ENCODE assay signal across 9 cellular contexts in genomic region chr6:170292111-170292777, GRCh38. TPM values are rescaled to one million over a fixed set of nuclear protein-coding genes. Genes with fewer than 3 reads are reported as not detected.
DNase-seq lines count a peak whose midpoint lies in the region; ATAC-seq, FAIRE-seq and TF ChIP-seq lines count a peak whose summit lies in the region.
"Had no signal": no experiment of that assay in that cellular context is flagged by ENCODE, and none has a peak within 500 bp of the region (broad histone marks: within the 10 kb centered on the region; RNA-seq: fewer than 3 reads in every experiment).

No MANE protein-coding gene starts in this region.

- H3K27me3 ChIP-seq in HepG2 (ENCODE audit: control insufficient read depth in 1 of 2, insufficient read depth in 2 of 2, low read length in 2 of 2), result peaks cover 41 to 95% of the 10 kb centered on the region in 2 experiments
- H3K27me3 ChIP-seq in tibial artery, result peaks cover 10 to 88% of the 10 kb centered on the region in 2 donors

- no peak overlapping the region for H3K4me2 ChIP-seq in HepG2 (ENCODE audit: low read depth, low read length)

- in situ Hi-C loops in HepG2 (cut with HindIII; ENCODE audit: extremely low pct_ligation_motif_present, low pct_unique_long_range_greater_than_20kb), result no loop called here

- peaks cover 37% of the 10 kb centered on the region for H3K4me1 ChIP-seq in HepG2 (ENCODE audit: insufficient read depth, low read length)
- peaks cover 0 to 75% (median 61%) of the 10 kb centered on the region in 4 donors for H3K4me1 ChIP-seq in tibial artery

- H3K79me2 ChIP-seq in HepG2 (ENCODE audit: insufficient read depth, low read length), result no peaks in the 10 kb centered on the region

- CTCF ChIA-PET in HepG2 (lab: Yijun Ruan, JAX; ENCODE audit: low intra/inter-chr PET ratio, low total read pairs), result no interaction called here

- no TSS peak for BruUV-seq in HepG2 (replicated peaks; lab: Mats Ljungman, UMichigan)

- no peak for FAIRE-seq in HepG2 (lab: Jason Lieb, UNC)

- peaks cover 4% of the 10 kb centered on the region; the same call in 1 of the 2 replicates for H4K20me1 ChIP-seq in HepG2 (ENCODE audit: insufficient read depth, low read length)

- TF ChIP-seq POLR2A in HepG2 (IDR thresholded peaks at IDR 0.05; ENCODE audit: insufficient read depth in 1 of 2, low read depth in 2 of 2, low read length in 2 of 2), result no peak

- no peak overlapping the region for H3K9ac ChIP-seq in HepG2 (ENCODE audit: insufficient read depth, low read depth, low read length)

- TF ChIP-seq CTCF in HepG2 (CRISPR knock-in tag; IDR thresholded peaks at IDR 0.05) (0 out of 2 replicates have a peak, but pooled peaks have one; percentile 22), tibial artery (IDR thresholded peaks at IDR 0.05) (no peak)

- H3K36me3 Mint-ChIP-seq in activated naive CD8-positive, alpha-beta T cell treated with anti-CD3 and anti-CD28 coated beads for 36 hours, result peaks cover 5% of the 10 kb centered on the region

- H2AFZ ChIP-seq in HepG2 (ENCODE audit: low read length), result no peak overlapping the region

- peaks cover 45% of the 10 kb centered on the region for H3K27me3 Mint-ChIP-seq in activated naive CD8-positive, alpha-beta T cell treated with anti-CD3 and anti-CD28 coated beads for 36 hours

- no peak for TF ChIP-seq RAD21 in HepG2 (CRISPR knock-in tag; IDR thresholded peaks at IDR 0.05)

- DNase-seq in activated CD8-positive, alpha-beta memory T cell treated with anti-CD3 and anti-CD28 coated beads for 24 hours, result peak; percentile 65
- DNase-seq in activated CD8-positive, alpha-beta memory T cell treated with anti-CD3 and anti-CD28 coated beads, Interleukin-2, amount 50 U/mL, for 4 hours, result no peak
- no peak for DNase-seq in activated naive CD8-positive, alpha-beta T cell treated with anti-CD3 and anti-CD28 coated beads for 36 hours
- no peak for DNase-seq in HepG2 (ENCODE audit: low spot score)
- DNase-seq in tibial artery, result peak in 1 of 2 donors; percentile 56

- 5% methylated on average over 20 of the region's 20 CpGs for WGBS in HepG2 (ENCODE audit: low lambda C conversion rate)

- POLR2A ChIA-PET in HepG2 (lab: Yijun Ruan, JAX), result interaction anchor here (0.9 kb wide), 1 partner anchor 14 kb away, joined by 3 read pairs; the partner anchor contains the start of gene FAM120B

- H3K27ac ChIP-seq in HepG2 (ENCODE audit: extremely low read length, insufficient read depth, low read length) (no peak overlapping the region), tibial artery (no peak overlapping the region)
- H3K27ac ChIP-seq: neutrophil had no signal

- H3K4me3 ChIP-seq in HepG2 (replicated peaks in 1 of 3; ENCODE audit: insufficient read depth in 1 of 3, low read depth in 2 of 3, low read length in 3 of 3), result no peak overlapping the region
- peak overlapping the region; percentile 63 to 67 for H3K4me3 ChIP-seq in tibial artery

- H3K27ac Mint-ChIP-seq in activated naive CD8-positive, alpha-beta T cell treated with anti-CD3 and anti-CD28 coated beads for 36 hours, result no peak overlapping the region

- ATAC-seq in HepG2 (no peak), GM21723 (IDR thresholded peaks at IDR 0.05; ENCODE audit: unreplicated experiment) (no peak), GM21367 (IDR thresholded peaks at IDR 0.05; ENCODE audit: unreplicated experiment) (no peak), HG03469 (IDR thresholded peaks at IDR 0.05; ENCODE audit: unreplicated experiment) (no peak)

- H3K4me1 Mint-ChIP-seq in activated naive CD8-positive, alpha-beta T cell treated with anti-CD3 and anti-CD28 coated beads for 36 hours, result peaks cover 41% of the 10 kb centered on the region

- TF ChIP-seq EP300 in HepG2 (IDR thresholded peaks at IDR 0.05; ENCODE audit: low read depth in 2 of 2, low read length in 2 of 2) (no peak), HepG2 (CRISPR knock-in tag; IDR thresholded peaks at IDR 0.05; ENCODE audit: borderline replicate concordance) (no peak)

- no peaks in the 10 kb centered on the region for H3K9me3 ChIP-seq in HepG2 (ENCODE audit: low read length)
- H3K9me3 ChIP-seq in tibial artery, result no peaks in the 10 kb centered on the region
- H3K9me3 ChIP-seq: neutrophil had no signal

- H3K9me3 Mint-ChIP-seq in activated naive CD8-positive, alpha-beta T cell treated with anti-CD3 and anti-CD28 coated beads for 36 hours, result no peaks in the 10 kb centered on the region

- peak overlapping the region; percentile 80 for H3K4me3 Mint-ChIP-seq in activated naive CD8-positive, alpha-beta T cell treated with anti-CD3 and anti-CD28 coated beads for 36 hours

- intact Hi-C loops in HepG2 (cut with micrococcal nuclease; ENCODE audit: unreplicated experiment) (no loop called here), tibial artery (cut with DNase I; ENCODE audit: low total_unique reads) (no loop called here)

- H3K36me3 ChIP-seq in HepG2 (replicated peaks in 1 of 2; ENCODE audit: control insufficient read depth in 1 of 2, insufficient read depth in 2 of 2, low read length in 2 of 2) (no peaks in the 10 kb centered on the region), tibial artery (no peaks in the 10 kb centered on the region)
- H3K36me3 ChIP-seq: neutrophil had no signal

TF ChIP-seq in HepG2, 621 proteins besides CTCF, POLR2A, EP300 and RAD21 (continues in another document):
- TF ChIP-seq HOXA3 (CRISPR knock-in tag; IDR thresholded peaks at IDR 0.05) (no peak), FOXO1 (CRISPR knock-in tag; IDR thresholded peaks at IDR 0.05) (no peak)

RNA-seq across cellular contexts. Expression of gene DLL1, which starts 1.4 kb away (rescaled TPM):
- total RNA-seq in activated naive CD8-positive, alpha-beta T cell treated with anti-CD3 and anti-CD28 coated beads for 36 hours, result 1 to 10 TPM; 4.0 to 4.3 TPM
- not detected in 2 replicates for total RNA-seq in HepG2 (2016; rRNA removed; fragmentation: Illumina TruSeq; extraction: Trizol)
- not detected in 2 replicates for total RNA-seq in HepG2 (2016; cell fraction: cytosol; rRNA removed; fragmentation: Illumina TruSeq; extraction: Trizol; ENCODE audit: low read depth)
- total RNA-seq in HepG2 (2016; cell fraction: insoluble cytoplasmic fraction; rRNA removed; fragmentation: Illumina TruSeq; extraction: Trizol), result not detected in 2 replicates
- total RNA-seq in HepG2 (2016; cell fraction: membrane; rRNA removed; fragmentation: Illumina TruSeq; extraction: Trizol), result not detected in 2 replicates
- not detected in 2 replicates for total RNA-seq in HepG2 (2016; cell fraction: nucleus; rRNA removed; fragmentation: Illumina TruSeq; extraction: Trizol)
- polyA plus RNA-seq in HepG2 (2011; rRNA removed), result not detected in 2 replicates
- polyA plus RNA-seq in HepG2 (2011; cell fraction: cytosol; rRNA removed), result not detected in 2 replicates
- 0.10 TPM in 2 replicates for polyA plus RNA-seq in HepG2 (2011; cell fraction: nucleus; rRNA removed)
- not detected in 2 replicates for polyA plus RNA-seq in HepG2 (2012)
- not detected in 2 replicates for polyA plus RNA-seq in HepG2 (2016; cell fraction: cytosol; fragmentation: Illumina TruSeq; extraction: Trizol; ENCODE audit: low read depth)
- polyA plus RNA-seq in HepG2 (2016; cell fraction: insoluble cytoplasmic fraction; fragmentation: Illumina TruSeq; extraction: Trizol; ENCODE audit: low read depth), result not detected in 2 replicates
- polyA plus RNA-seq in HepG2 (2016; cell fraction: membrane; fragmentation: Illumina TruSeq; extraction: Trizol; ENCODE audit: low read depth), result not detected in 2 replicates
- not detected in 2 replicates for polyA plus RNA-seq in HepG2 (2016; cell fraction: nucleus; fragmentation: Illumina TruSeq; extraction: Trizol; ENCODE audit: insufficient read depth, low read depth)
- polyA minus RNA-seq in HepG2 (2011; rRNA and poly(A)+ RNA removed; ENCODE audit: low replicate concordance), result not detected in 2 replicates
- not detected in 2 replicates for polyA minus RNA-seq in HepG2 (2011; cell fraction: cytosol; rRNA and poly(A)+ RNA removed)
- not detected in 2 replicates for polyA minus RNA-seq in HepG2 (2011; cell fraction: nucleus; rRNA and poly(A)+ RNA removed)

RNA-seq across cellular contexts. Expression of gene FAM120B, which starts 14.3 kb away (rescaled TPM):
- total RNA-seq in activated naive CD8-positive, alpha-beta T cell treated with anti-CD3 and anti-CD28 coated beads for 36 hours, result 10 to 100 TPM; 19.4 to 19.7 TPM
- total RNA-seq in HepG2 (2016; rRNA removed; fragmentation: Illumina TruSeq; extraction: Trizol), result 10.7 and 18.3 TPM in 2 replicates
- total RNA-seq in HepG2 (2016; cell fraction: cytosol; rRNA removed; fragmentation: Illumina TruSeq; extraction: Trizol; ENCODE audit: low read depth), result 14.5 and 14.8 TPM in 2 replicates
- total RNA-seq in HepG2 (2016; cell fraction: insoluble cytoplasmic fraction; rRNA removed; fragmentation: Illumina TruSeq; extraction: Trizol), result 10.1 and 18.3 TPM in 2 replicates
- 18.9 and 22.2 TPM in 2 replicates for total RNA-seq in HepG2 (2016; cell fraction: membrane; rRNA removed; fragmentation: Illumina TruSeq; extraction: Trizol)
- total RNA-seq in HepG2 (2016; cell fraction: nucleus; rRNA removed; fragmentation: Illumina TruSeq; extraction: Trizol), result 16.8 and 19.1 TPM in 2 replicates
- polyA plus RNA-seq in HepG2 (2011; rRNA removed), result 9.2 and 10.8 TPM in 2 replicates
- polyA plus RNA-seq in HepG2 (2011; cell fraction: cytosol; rRNA removed), result 6.1 and 6.8 TPM in 2 replicates
- polyA plus RNA-seq in HepG2 (2011; cell fraction: nucleus; rRNA removed), result 11.2 and 14.9 TPM in 2 replicates
- 10.6 and 12.8 TPM in 2 replicates for polyA plus RNA-seq in HepG2 (2012)
- polyA plus RNA-seq in HepG2 (2016; cell fraction: cytosol; fragmentation: Illumina TruSeq; extraction: Trizol; ENCODE audit: low read depth), result 1.4 and 1.6 TPM in 2 replicates
- polyA plus RNA-seq in HepG2 (2016; cell fraction: insoluble cytoplasmic fraction; fragmentation: Illumina TruSeq; extraction: Trizol; ENCODE audit: low read depth), result 21.6 TPM in 2 replicates
- polyA plus RNA-seq in HepG2 (2016; cell fraction: membrane; fragmentation: Illumina TruSeq; extraction: Trizol; ENCODE audit: low read depth), result 2.6 and 3.5 TPM in 2 replicates
- 17.9 and 21.0 TPM in 2 replicates for polyA plus RNA-seq in HepG2 (2016; cell fraction: nucleus; fragmentation: Illumina TruSeq; extraction: Trizol; ENCODE audit: insufficient read depth, low read depth)
- 18.9 and 22.3 TPM in 2 replicates for polyA minus RNA-seq in HepG2 (2011; rRNA and poly(A)+ RNA removed; ENCODE audit: low replicate concordance)
- polyA minus RNA-seq in HepG2 (2011; cell fraction: cytosol; rRNA and poly(A)+ RNA removed), result 8.3 and 10.0 TPM in 2 replicates
- 39.7 and 55.7 TPM in 2 replicates for polyA minus RNA-seq in HepG2 (2011; cell fraction: nucleus; rRNA and poly(A)+ RNA removed)

Comparison
In these comparisons a context has a peak if more than half of its experiments do, and no peak if none do; other contexts are left out.
1. H3K4me3 ChIP-seq: peak in tibial artery (2 of 2); none in HepG2 (0 of 3).